Comparison of ENCODE assay signal across 8 cellular contexts in genomic region chr1:207052736-207053545, GRCh38. TPM values are rescaled to one million over a fixed set of nuclear protein-coding genes. Genes with fewer than 3 reads are reported as not detected.
DNase-seq lines count a peak whose midpoint lies in the region; ATAC-seq, FAIRE-seq and TF ChIP-seq lines count a peak whose summit lies in the region.

Gene PFKFB2, plus strand, starts transcription at chr1:207053275. Its CDS starts 1,443 bp downstream, at chr1:207054718.

- CTCF ChIA-PET in activated naive CD4-positive, alpha-beta T cell treated with anti-CD3 and anti-CD28 coated beads for 36 hours (lab: Charles Lee) = interaction anchor here (0.7 to 1.7 kb wide), 9 partner anchors 18 to 508 kb away, joined by 3 to 6 read pairs (median 3); partner anchors contain the start of gene IL20

- peak within 1 kb of the TSS; percentile 89 for H3K4me2 ChIP-seq in MM.1S (ENCODE audit: low read depth, low read length)
- peak within 1 kb of the TSS; percentile 72 for H3K4me2 ChIP-seq in neural cell (ENCODE audit: low read length)

- no peaks in the 10 kb centered on the region for H3K9me3 Mint-ChIP-seq in activated naive CD4-positive, alpha-beta T cell treated with anti-CD3 and anti-CD28 coated beads for 36 hours
- H3K9me3 Mint-ChIP-seq in stimulated activated naive CD8-positive, alpha-beta T cell treated with anti-CD3 and anti-CD28 coated beads, Interleukin-15, Interleukin-2, amounts not matched to agents 100 ng/mL and 50 ng/mL, for 24 hours = no peaks in the 10 kb centered on the region

- peak; percentile 49 for TF ChIP-seq EP300 in neural cell (conservative IDR thresholded peaks at IDR 0.05; ENCODE audit: poor library complexity, severe bottlenecking)

- H3K36me3 ChIP-seq in MM.1S (replicated peaks; ENCODE audit: insufficient read depth, low read length) (peaks cover 8% of the 10 kb centered on the region; the same call in 1 of the 2 replicates), SJCRH30 (no peaks in the 10 kb centered on the region), neural cell (ENCODE audit: insufficient read depth, low read length) (no peaks in the 10 kb centered on the region)

- peaks cover 38% of the 10 kb centered on the region for H3K4me1 Mint-ChIP-seq in activated naive CD4-positive, alpha-beta T cell treated with anti-CD3 and anti-CD28 coated beads for 36 hours (ENCODE audit: low read depth)
- peaks cover 53% of the 10 kb centered on the region for H3K4me1 Mint-ChIP-seq in stimulated activated naive CD8-positive, alpha-beta T cell treated with anti-CD3 and anti-CD28 coated beads, Interleukin-15, Interleukin-2, amounts not matched to agents 100 ng/mL and 50 ng/mL, for 24 hours (ENCODE audit: low read depth)

- peak; percentile 68 for TF ChIP-seq POLR2A in H54 (IDR thresholded peaks at IDR 0.05; ENCODE audit: low read depth, low read length)

- peaks cover 38% of the 10 kb centered on the region for H3F3A ChIP-seq in MM.1S (ENCODE audit: insufficient read depth, low read length)
- peaks cover 3% of the 10 kb centered on the region for H3F3A ChIP-seq in neural cell (ENCODE audit: insufficient read depth, low read length, poor library complexity, severe bottlenecking)

- peaks cover 29% of the 10 kb centered on the region for H3K4me1 ChIP-seq in MM.1S (ENCODE audit: low read length)
- no peaks in the 10 kb centered on the region for H3K4me1 ChIP-seq in SJCRH30
- H3K4me1 ChIP-seq in foreskin keratinocyte = peaks cover 14% of the 10 kb centered on the region

- peaks cover 8% of the 10 kb centered on the region for H3K36me3 Mint-ChIP-seq in activated naive CD4-positive, alpha-beta T cell treated with anti-CD3 and anti-CD28 coated beads for 36 hours (ENCODE audit: low read depth)
- peaks cover 13% of the 10 kb centered on the region for H3K36me3 Mint-ChIP-seq in stimulated activated naive CD8-positive, alpha-beta T cell treated with anti-CD3 and anti-CD28 coated beads, Interleukin-15, Interleukin-2, amounts not matched to agents 100 ng/mL and 50 ng/mL, for 24 hours (ENCODE audit: low read depth)

- H3K27ac ChIP-seq in MM.1S (ENCODE audit: low read length) (peak within 1 kb of the TSS; percentile 74), SJCRH30 (no peak within 1 kb of the TSS), foreskin keratinocyte (peak within 1 kb of the TSS; percentile 89), neural cell (ENCODE audit: low read length) (peak within 1 kb of the TSS; percentile 77)

- H3K9me3 ChIP-seq in MM.1S (replicated peaks; ENCODE audit: insufficient read depth, low read length) = no peaks in the 10 kb centered on the region
- no peaks in the 10 kb centered on the region for H3K9me3 ChIP-seq in SJCRH30 (replicated peaks)
- H3K9me3 ChIP-seq in neural cell (ENCODE audit: low read length) = no peaks in the 10 kb centered on the region

- peak; percentile 24 for TF ChIP-seq CTCF in MM.1S (IDR thresholded peaks at IDR 0.05; ENCODE audit: low read length)
- peak; percentile 42 for TF ChIP-seq CTCF in foreskin keratinocyte (conservative IDR thresholded peaks at IDR 0.05)
- peak; percentile 65 for TF ChIP-seq CTCF in neural cell (IDR thresholded peaks at IDR 0.05; ENCODE audit: poor library complexity, severe bottlenecking)

- H3K9ac ChIP-seq in MM.1S (ENCODE audit: low read length) = peak within 1 kb of the TSS; percentile 77
- H3K9ac ChIP-seq in neural cell (ENCODE audit: low read length) = peak within 1 kb of the TSS; percentile 78

- FAIRE-seq in H54 (lab: Jason Lieb, UNC) = no peak

- H3K4me3 Mint-ChIP-seq in activated naive CD4-positive, alpha-beta T cell treated with anti-CD3 and anti-CD28 coated beads for 36 hours = peak within 1 kb of the TSS; percentile 97
- H3K4me3 Mint-ChIP-seq in stimulated activated naive CD8-positive, alpha-beta T cell treated with anti-CD3 and anti-CD28 coated beads, Interleukin-15, Interleukin-2, amounts not matched to agents 100 ng/mL and 50 ng/mL, for 24 hours = peak within 1 kb of the TSS; percentile 99

- peak within 1 kb of the TSS; percentile 94 for H2AFZ ChIP-seq in MM.1S (ENCODE audit: low read length)
- H2AFZ ChIP-seq in neural cell (ENCODE audit: low read depth, low read length) = peak within 1 kb of the TSS; percentile 86

- no peaks in the 10 kb centered on the region for H3K27me3 Mint-ChIP-seq in activated naive CD4-positive, alpha-beta T cell treated with anti-CD3 and anti-CD28 coated beads for 36 hours (ENCODE audit: low read depth)
- no peaks in the 10 kb centered on the region for H3K27me3 Mint-ChIP-seq in stimulated activated naive CD8-positive, alpha-beta T cell treated with anti-CD3 and anti-CD28 coated beads, Interleukin-15, Interleukin-2, amounts not matched to agents 100 ng/mL and 50 ng/mL, for 24 hours

- intact Hi-C loops in activated naive CD4-positive, alpha-beta T cell treated with anti-CD3 and anti-CD28 coated beads for 36 hours (cut with micrococcal nuclease) = loop anchor here (5.0 kb wide), 4 partner anchors 284 to 809 kb away; no protein-coding TSS in a partner anchor

- peaks cover 29% of the 10 kb centered on the region for H3K79me2 ChIP-seq in MM.1S (ENCODE audit: low read length)
- H3K79me2 ChIP-seq in neural cell (replicated peaks; ENCODE audit: insufficient read depth, low read length) = peaks cover 17% of the 10 kb centered on the region

- no peaks in the 10 kb centered on the region for H3K27me3 ChIP-seq in MM.1S (replicated peaks; ENCODE audit: insufficient read depth, low read length)
- no peaks in the 10 kb centered on the region; the same call in none of the 2 replicates for H3K27me3 ChIP-seq in SJCRH30
- H3K27me3 ChIP-seq in foreskin keratinocyte = no peaks in the 10 kb centered on the region
- H3K27me3 ChIP-seq in neural cell (ENCODE audit: insufficient read depth, low read depth, low read length) = no peaks in the 10 kb centered on the region

- H4K20me1 ChIP-seq in MM.1S (ENCODE audit: insufficient read depth, low read length) (no peaks in the 10 kb centered on the region), neural cell (ENCODE audit: insufficient read depth) (no peaks in the 10 kb centered on the region)

- peak within 1 kb of the TSS; percentile 68 for H3K27ac Mint-ChIP-seq in activated naive CD4-positive, alpha-beta T cell treated with anti-CD3 and anti-CD28 coated beads for 36 hours
- H3K27ac Mint-ChIP-seq in stimulated activated naive CD8-positive, alpha-beta T cell treated with anti-CD3 and anti-CD28 coated beads, Interleukin-15, Interleukin-2, amounts not matched to agents 100 ng/mL and 50 ng/mL, for 24 hours = peak within 1 kb of the TSS; percentile 80

- DNase-seq in ELR (ENCODE audit: low read depth) (peak; percentile 88), H54 (ENCODE audit: insufficient read length, low spot score) (peak; percentile 58), MM.1S (peak; percentile 98), SJCRH30 (peak; percentile 43 to 61), foreskin keratinocyte (peak; percentile 98 to 99)
- DNase-seq in activated naive CD4-positive, alpha-beta T cell treated with anti-CD3 and anti-CD28 coated beads for 36 hours = peak; percentile 97

- no peak for TF ChIP-seq RAD21 in neural cell (conservative IDR thresholded peaks at IDR 0.05)

- peak; percentile 93 for ATAC-seq in foreskin keratinocyte

- no peaks in the 10 kb centered on the region for H3K9me2 ChIP-seq in MM.1S (replicated peaks; ENCODE audit: insufficient read depth, low read length)
- no peaks in the 10 kb centered on the region for H3K9me2 ChIP-seq in neural cell (ENCODE audit: insufficient read depth, low read length)

- H3K4me3 ChIP-seq in MM.1S (ENCODE audit: low read length) (peak within 1 kb of the TSS; percentile 84), SJCRH30 (peak within 1 kb of the TSS; percentile 53), neural cell (ENCODE audit: low read length) (peak within 1 kb of the TSS; percentile 89)

TF ChIP-seq in neural cell, 6 proteins besides CTCF, POLR2A, EP300 and RAD21:
- TF ChIP-seq EZH2 (IDR thresholded peaks at IDR 0.05; ENCODE audit: borderline replicate concordance, insufficient read depth, low read length, poor library complexity, severe bottlenecking) (no peak), TAF1 (IDR thresholded peaks at IDR 0.05; ENCODE audit: low read depth) (peak; percentile 74), MXI1 (conservative IDR thresholded peaks at IDR 0.05; ENCODE audit: poor library complexity, severe bottlenecking) (peak; percentile 73), SMC3 (conservative IDR thresholded peaks at IDR 0.05; ENCODE audit: poor library complexity) (peak; percentile 48), POLR2AphosphoS5 (IDR thresholded peaks at IDR 0.05) (peak; percentile 80), REST (IDR thresholded peaks at IDR 0.05; ENCODE audit: borderline replicate concordance) (peak; percentile 50)

RNA-seq across cellular contexts. Expression of gene PFKFB2, which starts in this region (rescaled TPM):
- total RNA-seq in SJCRH30 (2014; rRNA removed; shearing (Covaris generic)) = 0.68 and 1.0 TPM in 2 replicates
- 1 to 10 TPM; 3.4 to 6.2 TPM for total RNA-seq in activated naive CD4-positive, alpha-beta T cell treated with anti-CD3 and anti-CD28 coated beads for 36 hours
- 12.1 and 12.5 TPM in 2 replicates for total RNA-seq in foreskin keratinocyte
- polyA plus RNA-seq in foreskin keratinocyte (2.6 and 3.1 TPM in 2 replicates), neural cell (9.3 and 9.8 TPM in 2 replicates)
- polyA minus RNA-seq in neural cell = 11.9 and 13.1 TPM in 2 replicates
